9 cellular contexts compared by ENCODE assay signal in the genomic region with DNA sequence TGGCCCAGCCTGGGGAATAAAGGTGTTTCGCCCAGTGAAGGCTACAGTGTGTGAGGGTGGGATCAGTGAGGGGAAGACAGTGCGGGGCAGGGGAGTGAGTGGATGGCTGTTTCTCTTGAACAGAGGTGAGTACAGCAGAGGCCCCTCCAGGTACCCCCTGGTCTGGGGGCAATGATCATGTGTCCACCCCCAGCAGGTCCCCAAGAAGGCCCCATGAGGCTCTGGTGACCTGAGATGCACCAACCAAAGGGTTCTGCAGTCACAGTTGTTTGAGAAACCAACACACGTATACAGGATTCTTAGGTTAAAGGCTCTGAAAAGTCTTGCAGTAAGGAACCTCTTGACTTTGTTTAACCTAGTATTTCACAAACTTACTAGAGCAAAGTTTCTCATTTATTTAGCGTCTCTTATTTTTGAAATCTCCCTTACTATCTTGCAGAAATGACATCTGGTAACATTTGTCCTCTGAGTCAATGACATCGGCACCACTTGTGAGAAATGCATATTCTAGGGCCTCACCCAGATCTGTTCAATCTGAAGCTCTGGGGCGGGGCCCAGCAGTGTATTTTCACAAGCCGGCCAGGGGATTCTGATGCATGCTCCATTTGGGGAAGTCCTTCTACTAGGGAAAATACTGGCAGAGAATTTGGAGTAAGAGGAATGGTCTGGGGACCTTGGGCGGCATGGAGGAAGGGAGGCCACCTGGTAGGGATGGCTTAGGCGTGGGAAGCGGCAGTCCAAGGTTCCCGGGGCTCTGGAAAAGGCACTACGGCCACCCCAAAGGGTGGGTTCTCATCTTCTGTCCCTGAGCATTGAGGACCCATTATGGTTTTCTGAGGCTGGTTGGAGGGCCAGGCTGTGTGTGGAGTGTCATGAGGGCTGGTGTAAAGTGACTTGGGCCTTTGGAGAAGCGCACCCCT.
DNase-seq lines count a peak whose midpoint lies in the region; ATAC-seq lines count a peak whose summit lies in the region.
"Had no signal": no experiment of that assay in that cellular context is flagged by ENCODE, and none has a peak within 500 bp of the region (broad histone marks: within the 10 kb centered on the region; RNA-seq: fewer than 3 reads in every experiment).

No MANE protein-coding gene starts in this region.

- H3K27ac ChIP-seq in layer of hippocampus (ENCODE audit: low read depth, low read length): peak overlapping the region; percentile 71
- peak overlapping the region; percentile 80 for H3K27ac ChIP-seq in stomach smooth muscle (ENCODE audit: low read length)

- H3K4me3 Mint-ChIP-seq in activated CD4-positive, alpha-beta T cell treated with anti-CD3 and anti-CD28 coated beads for 36 hours: peak overlapping the region; percentile 73

- no peak for ATAC-seq in activated CD4-positive, alpha-beta T cell treated with anti-CD3 and anti-CD28 coated beads for 36 hours
- no peak for ATAC-seq in activated naive CD4-positive, alpha-beta T cell treated with anti-CD3 and anti-CD28 coated beads, Interleukin-2, amount 50 U/mL, for 72 hours
- ATAC-seq in HG02759 (IDR thresholded peaks at IDR 0.05; ENCODE audit: unreplicated experiment) (no peak), esophagus mucosa (no peak)

- H3K27ac Mint-ChIP-seq in activated CD4-positive, alpha-beta T cell treated with anti-CD3 and anti-CD28 coated beads for 36 hours: peak overlapping the region; percentile 82
- H3K27ac Mint-ChIP-seq in activated naive CD4-positive, alpha-beta T cell treated with anti-CD3 and anti-CD28 coated beads, Interleukin-2, amount 50 U/mL, for 72 hours: peak overlapping the region; percentile 12 to 72

- H3K9me3 Mint-ChIP-seq in activated CD4-positive, alpha-beta T cell treated with anti-CD3 and anti-CD28 coated beads for 36 hours (ENCODE audit: low read depth): peaks cover 2% of the 10 kb centered on the region
- no peaks in the 10 kb centered on the region for H3K9me3 Mint-ChIP-seq in activated naive CD4-positive, alpha-beta T cell treated with anti-CD3 and anti-CD28 coated beads, Interleukin-2, amount 50 U/mL, for 72 hours

- H3K4me3 ChIP-seq in stomach smooth muscle (ENCODE audit: low read length in 2 of 2): peak overlapping the region in 1 of 2 donors; percentile 69

- H3K4me1 ChIP-seq in stomach smooth muscle (ENCODE audit: control insufficient read depth, insufficient read depth, low read length): peaks cover 57% of the 10 kb centered on the region

- H3K27me3 ChIP-seq in layer of hippocampus (ENCODE audit: control insufficient read depth, insufficient read depth, low read length) (no peaks in the 10 kb centered on the region), stomach smooth muscle (ENCODE audit: control insufficient read depth in 1 of 2, insufficient read depth in 2 of 2, low read length in 2 of 2) (no peaks in the 10 kb centered on the region)

- POLR2A ChIA-PET in activated CD4-positive, alpha-beta T cell treated with anti-CD3 and anti-CD28 coated beads for 36 hours (lab: Charles Lee): no interaction called here

- intact Hi-C loops in activated CD4-positive, alpha-beta T cell treated with anti-CD3 and anti-CD28 coated beads for 36 hours (cut with DNase I, micrococcal nuclease): no loop called here

- DNase-seq in activated CD4-positive, alpha-beta T cell treated with anti-CD3 and anti-CD28 coated beads for 36 hours: no peak
- no peak for DNase-seq in activated CD4-positive, alpha-beta T cell treated with anti-CD3 and anti-CD28 coated beads for 48 hours
- no peak for DNase-seq in activated naive CD4-positive, alpha-beta T cell treated with anti-CD3 and anti-CD28 coated beads, Interleukin-2, amount 50 U/mL, for 72 hours (ENCODE audit: low spot score in 2 of 2)
- DNase-seq in GM19240 (ENCODE audit: insufficient read length, low spot score): no peak
- DNase-seq: amniotic stem cell had no signal

- H3K36me3 ChIP-seq in stomach smooth muscle (ENCODE audit: control insufficient read depth in 2 of 2, insufficient read depth in 2 of 2, low read length in 2 of 2): no peaks in the 10 kb centered on the region

- CTCF ChIA-PET in activated CD4-positive, alpha-beta T cell treated with anti-CD3 and anti-CD28 coated beads for 36 hours (lab: Charles Lee): no interaction called here

- H3K9ac ChIP-seq in stomach smooth muscle (ENCODE audit: low read length in 2 of 2): no peak overlapping the region

- no peaks in the 10 kb centered on the region for H3K27me3 Mint-ChIP-seq in activated CD4-positive, alpha-beta T cell treated with anti-CD3 and anti-CD28 coated beads for 36 hours

- peaks cover 20% of the 10 kb centered on the region for H3K4me1 Mint-ChIP-seq in activated CD4-positive, alpha-beta T cell treated with anti-CD3 and anti-CD28 coated beads for 36 hours

- H3K9me3 ChIP-seq in stomach smooth muscle (ENCODE audit: control insufficient read depth in 2 of 2, low read length in 2 of 2): no peaks in the 10 kb centered on the region

- peaks cover 6% of the 10 kb centered on the region for H3K36me3 Mint-ChIP-seq in activated CD4-positive, alpha-beta T cell treated with anti-CD3 and anti-CD28 coated beads for 36 hours (ENCODE audit: low read depth)
- H3K36me3 Mint-ChIP-seq in activated naive CD4-positive, alpha-beta T cell treated with anti-CD3 and anti-CD28 coated beads, Interleukin-2, amount 50 U/mL, for 72 hours: peaks cover 0 to 5% of the 10 kb centered on the region in 2 donors
